In genomic region chr2:26568076-26568890, GRCh38 we compare ENCODE assay signal across 18 cellular contexts.
DNase-seq lines count a peak whose midpoint lies in the region; ATAC-seq, FAIRE-seq and TF ChIP-seq lines count a peak whose summit lies in the region.
"Had no signal": no experiment of that assay in that cellular context is flagged by ENCODE, and none has a peak within 500 bp of the region (broad histone marks: within the 10 kb centered on the region; RNA-seq: fewer than 3 reads in every experiment).

No MANE protein-coding gene starts in this region.

- H3K4me3 Mint-ChIP-seq in neural crest cell (no peak overlapping the region), type B pancreatic cell (no peak overlapping the region)
- H3K4me3 Mint-ChIP-seq: CD4-positive, alpha-beta T cell had no signal

- peak overlapping the region; percentile 2 for H3K4me3 ChIP-seq in NT2/D1 (ENCODE audit: insufficient read length, low read depth)
- H3K4me3 ChIP-seq: MG63, PC-9 had no signal

- no peaks in the 10 kb centered on the region for H3K36me3 ChIP-seq in NT2/D1 (ENCODE audit: insufficient read depth, insufficient read length, low read length)
- H3K36me3 ChIP-seq: MG63 had no signal

- H3K4me1 ChIP-seq in NT2/D1 (ENCODE audit: insufficient read depth, insufficient read length): peaks cover 8% of the 10 kb centered on the region

- H3K36me3 Mint-ChIP-seq in neural crest cell (ENCODE audit: low read depth) (no peaks in the 10 kb centered on the region), type B pancreatic cell (no peaks in the 10 kb centered on the region)

- intact Hi-C loops in cardiac septum (cut with DNase I): no loop called here
- intact Hi-C loops in left ventricle myocardium superior (cut with micrococcal nuclease): no loop called here

- no peak for FAIRE-seq in GM19239 (lab: Jason Lieb, UNC)
- FAIRE-seq: GM12892 had no signal

- H3K27ac Mint-ChIP-seq in neural crest cell (ENCODE audit: unreplicated experiment): peak overlapping the region; percentile 44
- no peak overlapping the region for H3K27ac Mint-ChIP-seq in type B pancreatic cell
- H3K27ac Mint-ChIP-seq: CD4-positive, alpha-beta T cell had no signal

- H3K9me3 ChIP-seq in NT2/D1 (ENCODE audit: insufficient read depth, low read length): no peaks in the 10 kb centered on the region
- H3K9me3 ChIP-seq: MG63 had no signal

- H3K27me3 Mint-ChIP-seq in neural crest cell (ENCODE audit: low read depth): peaks cover 38% of the 10 kb centered on the region
- H3K27me3 Mint-ChIP-seq in type B pancreatic cell: peaks cover 72% of the 10 kb centered on the region

- H3K9me3 Mint-ChIP-seq in neural crest cell (no peaks in the 10 kb centered on the region), type B pancreatic cell (no peaks in the 10 kb centered on the region)
- H3K9me3 Mint-ChIP-seq: CD4-positive, alpha-beta T cell had no signal

- no peak overlapping the region for H3K9ac ChIP-seq in NT2/D1 (ENCODE audit: insufficient read length, low read depth)
- H3K9ac ChIP-seq: KMS-11 had no signal

- DNase-seq in cardiac septum (ENCODE audit: low spot score): peak; percentile 70
- no peak for DNase-seq in left ventricle myocardium superior
- DNase-seq in NT2/D1 (ENCODE audit: low read depth, low spot score): no peak
- no peak for DNase-seq in neural crest cell (ENCODE audit: low read depth, low spot score)
- DNase-seq in type B pancreatic cell (ENCODE audit: extremely low spot score, unreplicated experiment): peak; percentile 27
- DNase-seq in GM19239 (ENCODE audit: insufficient read length, low spot score): no peak
- DNase-seq: ACHN, Calu3, DMS79, GOT3, MG63, NCI-H1092 treated with DMSO at 0.1 percent for 48 hours, NCI-H1694 treated with DMSO at 0.1 percent for 48 hours, PC-9 had no signal

- H3K4me1 Mint-ChIP-seq in neural crest cell (no peaks in the 10 kb centered on the region), type B pancreatic cell (ENCODE audit: unreplicated experiment) (no peaks in the 10 kb centered on the region)

- ATAC-seq in left ventricle myocardium superior (no peak), HG03469 (IDR thresholded peaks at IDR 0.05; ENCODE audit: unreplicated experiment) (no peak)

- TF ChIP-seq CTCF in neural crest cell (conservative IDR thresholded peaks at IDR 0.05) (no peak), type B pancreatic cell (conservative IDR thresholded peaks at IDR 0.05) (no peak)

- peaks cover 5% of the 10 kb centered on the region for H3K27me3 ChIP-seq in NT2/D1 (ENCODE audit: insufficient read depth, insufficient read length)

Comparison
In these comparisons a context has a peak if more than half of its experiments do, and no peak if none do; other contexts are left out.
1. DNase-seq: peak in cardiac septum (single experiment) and type B pancreatic cell (single experiment); none in left ventricle myocardium superior (single experiment), NT2/D1 (single experiment), neural crest cell (single experiment) and GM19239 (single experiment).